Comparison of ENCODE assay signal across 17 cellular contexts in genomic region chr1:62093261-62093660, GRCh38.
A peak's percentile ranks its signal among the peaks of the same experiment; 100 is the strongest.
DNase-seq lines count a peak whose midpoint lies in the region; ATAC-seq lines count a peak whose summit lies in the region.
"Had no signal": no experiment of that assay in that cellular context is flagged by ENCODE, and none has a peak within 500 bp of the region (broad histone marks: within the 10 kb centered on the region; RNA-seq: fewer than 3 reads in every experiment).

No MANE protein-coding gene starts in this region.

- H3K9me3 ChIP-seq in skeletal muscle satellite cell (replicated peaks; ENCODE audit: low read length): no peaks in the 10 kb centered on the region
- H3K9me3 ChIP-seq: BLaER1, Caco-2 had no signal

- no peak overlapping the region for H3K4me3 ChIP-seq in skeletal muscle satellite cell (ENCODE audit: low read length)
- H3K4me3 ChIP-seq: BLaER1 had no signal

- peaks cover 26% of the 10 kb centered on the region for H3K27me3 ChIP-seq in skeletal muscle satellite cell (ENCODE audit: control insufficient read depth, insufficient read depth, low read length)
- H3K27me3 ChIP-seq: BLaER1 had no signal

- DNase-seq in NCI-H2171 treated with DMSO at 0.1 percent for 48 hours (lab: John Stamatoyannopoulos, UW) (peak; percentile 30), NCI-H2171 (lab: John Stamatoyannopoulos, UW) (no peak), astrocyte of the hippocampus (ENCODE audit: low read depth, low spot score) (peak; percentile 64), kidney glomerular epithelial cell (lab: John Stamatoyannopoulos, UW) (peak; percentile 19)
- DNase-seq: 8988T; AML-193; Caco-2; CD8-positive, alpha-beta memory T cell; DMS53; GF-D8; HCEC 1CT; HFFc6 had no signal

- H3K4me2 ChIP-seq in skeletal muscle satellite cell (ENCODE audit: low read length): peak overlapping the region; percentile 47
- H3K4me2 ChIP-seq: BLaER1 had no signal

- H3K9ac ChIP-seq in skeletal muscle satellite cell (ENCODE audit: low read depth, low read length): no peak overlapping the region
- H3K9ac ChIP-seq: BLaER1 had no signal

- no peak for ATAC-seq in GM21528 (IDR thresholded peaks at IDR 0.05; ENCODE audit: low FRiP score, unreplicated experiment)
- no peak for ATAC-seq in GM19455 (IDR thresholded peaks at IDR 0.05; ENCODE audit: unreplicated experiment)
- no peak for ATAC-seq in GM21786 (IDR thresholded peaks at IDR 0.05; ENCODE audit: unreplicated experiment)

- H3K4me1 ChIP-seq in skeletal muscle satellite cell (ENCODE audit: control insufficient read depth, insufficient read depth, low read length): peaks cover 8% of the 10 kb centered on the region
- H3K4me1 ChIP-seq: BLaER1, Caco-2 had no signal

- H3K36me3 ChIP-seq in skeletal muscle satellite cell (ENCODE audit: insufficient read depth, low read length): no peaks in the 10 kb centered on the region
- H3K36me3 ChIP-seq: BLaER1 had no signal
